ENCODE assay signal across 11 cellular contexts in genomic region chr7:95472521-95473160, GRCh38. TPM values are rescaled to one million over a fixed set of nuclear protein-coding genes. Genes with fewer than 3 reads are reported as not detected.
A peak's percentile ranks its signal among the peaks of the same experiment; 100 is the strongest.
DNase-seq lines count a peak whose midpoint lies in the region; ATAC-seq, FAIRE-seq and TF ChIP-seq lines count a peak whose summit lies in the region.
"Had no signal": no experiment of that assay in that cellular context is flagged by ENCODE, and none has a peak within 500 bp of the region (broad histone marks: within the 10 kb centered on the region; RNA-seq: fewer than 3 reads in every experiment).

No MANE protein-coding gene starts in this region.

- WGBS in mesodermal cell (ENCODE audit: insufficient coverage in 2 of 2), 2 experiments: 73 to 77% methylated on average over 6 to 7 of the region's 8 CpGs

- H3K4me3 ChIP-seq in bronchial epithelial cell (ENCODE audit: low read depth, low read length) (no peak overlapping the region), mesodermal cell (ENCODE audit: extremely low read depth, insufficient read depth, low read length, poor library complexity, severe bottlenecking) (no peak overlapping the region), BE2C (ENCODE audit: low read depth, low read length) (no peak overlapping the region)

- peaks cover 17% of the 10 kb centered on the region for H3K4me1 ChIP-seq in mesodermal cell (ENCODE audit: control insufficient read depth, insufficient read depth, low read length, poor library complexity, severe bottlenecking)
- H3K4me1 ChIP-seq in BE2C: no peaks in the 10 kb centered on the region; the same call in 1 of the 2 replicates

- H3K27ac ChIP-seq in mesodermal cell (ENCODE audit: low read depth, low read length, severe bottlenecking): peak overlapping the region; percentile 39

- peak; percentile 75 for DNase-seq in Caki2 (ENCODE audit: low read depth)
- DNase-seq in NCI-H1048 (lab: John Stamatoyannopoulos, UW): peak; percentile 36
- DNase-seq in bronchial epithelial cell (ENCODE audit: low read depth): peak; percentile 33
- DNase-seq in activated T-cell treated with anti-CD3 and anti-CD28 coated beads, Interleukin-2, amount 50 U/mL, for 1 hour: no peak
- no peak for DNase-seq in GM19239 (ENCODE audit: insufficient read length, low spot score)
- DNase-seq in BE2C: no peak

- H3K27me3 ChIP-seq in bronchial epithelial cell (ENCODE audit: control insufficient read depth, insufficient read depth, low read length) (no peaks in the 10 kb centered on the region), BE2C (peaks cover 23% of the 10 kb centered on the region)

- TF ChIP-seq CTCF in bronchial epithelial cell (IDR thresholded peaks at IDR 0.05; ENCODE audit: insufficient read depth, low read length, severe bottlenecking) (no peak), BE2C (IDR thresholded peaks at IDR 0.05; ENCODE audit: low read depth, low read length) (no peak)

- H3K9me3 ChIP-seq in mesodermal cell (ENCODE audit: control insufficient read depth, low read length): no peaks in the 10 kb centered on the region
- no peaks in the 10 kb centered on the region for H3K9me3 ChIP-seq in BE2C

- ATAC-seq in HG03108 (IDR thresholded peaks at IDR 0.05; ENCODE audit: unreplicated experiment): no peak

- H3K36me3 ChIP-seq in bronchial epithelial cell (ENCODE audit: control insufficient read depth, insufficient read depth, low read length) (no peaks in the 10 kb centered on the region), mesodermal cell (ENCODE audit: control insufficient read depth, insufficient read depth, low read length) (no peaks in the 10 kb centered on the region), BE2C (no peaks in the 10 kb centered on the region)

- in situ Hi-C loops in Caki2 (cut with HindIII; ENCODE audit: low pct_unique_long_range_greater_than_20kb, low sequenced_read_pairs): no loop called here

- no peak for FAIRE-seq in bronchial epithelial cell (lab: Jason Lieb, UNC)
- FAIRE-seq in GM19239 (lab: Jason Lieb, UNC): no peak
- FAIRE-seq: G401.6, TTC549 had no signal

RNA-seq across cellular contexts. Expression of gene ASB4, which starts 13.1 kb away (rescaled TPM):
- total RNA-seq in Caki2 (2014; rRNA removed; shearing (Covaris generic); ENCODE audit: low replicate concordance): not detected in 2 replicates
- total RNA-seq in bronchial epithelial cell: under 0.01 TPM in 1 of 2 replicates, not detected in the other
- polyA plus RNA-seq in mesodermal cell (2013, experiment 1 of 2): 0.07 TPM
- polyA plus RNA-seq in mesodermal cell (2013, experiment 2 of 2): 0.20 TPM
- polyA plus RNA-seq in BE2C (2012; ENCODE audit: insufficient read depth, insufficient read length, low read depth): not detected
- total RNA-seq: ureter had no signal

RNA-seq across cellular contexts. Expression of gene PON2, which starts 37.8 kb away (rescaled TPM):
- 105 and 118 TPM in 2 replicates for total RNA-seq in Caki2 (2014; rRNA removed; shearing (Covaris generic); ENCODE audit: low replicate concordance)
- total RNA-seq in bronchial epithelial cell: 40.8 and 52.4 TPM in 2 replicates
- 97.3 TPM for polyA plus RNA-seq in mesodermal cell (2013, experiment 1 of 2)
- polyA plus RNA-seq in mesodermal cell (2013, experiment 2 of 2): 103 TPM
- 6.8 TPM for polyA plus RNA-seq in BE2C (2012; ENCODE audit: insufficient read depth, insufficient read length, low read depth)

Comparison
In these comparisons a context has a peak if more than half of its experiments do, and no peak if none do; other contexts are left out.
1. DNase-seq: peak in Caki2 (single experiment), NCI-H1048 (single experiment) and bronchial epithelial cell (single experiment); none in activated T-cell treated with anti-CD3 and anti-CD28 coated beads, Interleukin-2, amount 50 U/mL, for 1 hour (single experiment), GM19239 (single experiment) and BE2C (single experiment).